9 cellular contexts compared by ENCODE assay signal in genomic region chr9:130118841-130119520, GRCh38. TPM values are rescaled to one million over a fixed set of nuclear protein-coding genes. Genes with fewer than 3 reads are reported as not detected.
DNase-seq lines count a peak whose midpoint lies in the region; ATAC-seq and TF ChIP-seq lines count a peak whose summit lies in the region.
"Had no signal": no experiment of that assay in that cellular context is flagged by ENCODE, and none has a peak within 500 bp of the region (broad histone marks: within the 10 kb centered on the region; RNA-seq: fewer than 3 reads in every experiment).

No MANE protein-coding gene starts in this region.

- peaks cover 32% of the 10 kb centered on the region for H3K4me1 Mint-ChIP-seq in chondrocyte (ENCODE audit: low read depth)

- ATAC-seq in HG03039 (IDR thresholded peaks at IDR 0.05; ENCODE audit: unreplicated experiment) (no peak), GM18498 (IDR thresholded peaks at IDR 0.05; ENCODE audit: unreplicated experiment) (no peak)

- peak overlapping the region; percentile 12 to 36 for H3K27ac ChIP-seq in prostate gland
- no peak overlapping the region for H3K27ac ChIP-seq in mammary epithelial cell (ENCODE audit: insufficient read depth, low read depth, low read length)

- H3K36me3 Mint-ChIP-seq in chondrocyte (ENCODE audit: low read depth) = peaks cover 11% of the 10 kb centered on the region

- peak overlapping the region; percentile 95 for H3K27ac Mint-ChIP-seq in chondrocyte (ENCODE audit: unreplicated experiment)
- H3K27ac Mint-ChIP-seq: activated CD4-positive, alpha-beta memory T cell treated with anti-CD3 and anti-CD28 coated beads for 36 hours had no signal

- WGBS in prostate gland = 78% methylated on average over 15 of the region's 17 CpGs
- WGBS in mammary epithelial cell (ENCODE audit: low coverage, missing lambda C conversion rate) = 87% methylated on average over 17 of the region's 17 CpGs

- dilution Hi-C loops in mammary epithelial cell (cut with HindIII; ENCODE audit: low sequenced_read_pairs) = no loop called here

- H3K9me3 ChIP-seq in prostate gland (no peaks in the 10 kb centered on the region), mammary epithelial cell (replicated peaks; ENCODE audit: insufficient read depth, low read length) (no peaks in the 10 kb centered on the region)

- H3K27me3 ChIP-seq in prostate gland (replicated peaks; ENCODE audit: insufficient read depth) (no peaks in the 10 kb centered on the region), mammary epithelial cell (ENCODE audit: insufficient read depth, low read length) (no peaks in the 10 kb centered on the region)

- no peaks in the 10 kb centered on the region for H3K36me3 ChIP-seq in prostate gland
- H3K36me3 ChIP-seq in mammary epithelial cell (ENCODE audit: insufficient read depth, low read length) = peaks cover 5% of the 10 kb centered on the region

- BruUV-seq in mammary epithelial cell (replicated peaks; lab: Mats Ljungman, UMichigan) = no TSS peak

- H3K9ac ChIP-seq in mammary epithelial cell (ENCODE audit: insufficient read depth, low read length) = no peak overlapping the region

- no peak for TF ChIP-seq POLR2A in prostate gland (IDR thresholded peaks at IDR 0.05)

- H3K4me3 ChIP-seq in prostate gland (no peak overlapping the region), mammary epithelial cell (replicated peaks in 1 of 3; ENCODE audit: insufficient read depth in 1 of 3, low read depth in 2 of 3, low read length in 3 of 3) (no peak overlapping the region)

- H3K4me1 ChIP-seq in prostate gland (replicated peaks) (no peaks in the 10 kb centered on the region), mammary epithelial cell (ENCODE audit: insufficient read depth, low read length) (peaks cover 11% of the 10 kb centered on the region)

- no peak overlapping the region for H3K4me3 Mint-ChIP-seq in chondrocyte (ENCODE audit: unreplicated experiment)
- H3K4me3 Mint-ChIP-seq: activated CD4-positive, alpha-beta memory T cell treated with anti-CD3 and anti-CD28 coated beads for 36 hours had no signal

- H3K79me2 ChIP-seq in mammary epithelial cell (ENCODE audit: insufficient read depth, low read length) = no peaks in the 10 kb centered on the region

- H3K27me3 Mint-ChIP-seq in chondrocyte (ENCODE audit: low read depth) = no peaks in the 10 kb centered on the region
- H3K27me3 Mint-ChIP-seq: activated CD4-positive, alpha-beta memory T cell treated with anti-CD3 and anti-CD28 coated beads for 36 hours had no signal

- TF ChIP-seq CTCF in chondrocyte (IDR thresholded peaks at IDR 0.05) = no peak
- TF ChIP-seq CTCF in prostate gland (IDR thresholded peaks at IDR 0.05) = no peak
- TF ChIP-seq CTCF in mammary epithelial cell (conservative IDR thresholded peaks at IDR 0.05 in 1 of 2, IDR thresholded peaks at IDR 0.05 in 1 of 2; ENCODE audit: extremely low read depth in 1 of 2, insufficient read depth in 1 of 2, low read depth in 1 of 2, low read length in 2 of 2) = no peak

- DNase-seq in DMS79 (lab: John Stamatoyannopoulos, UW) (peak; percentile 47), NCI-H2029 (lab: John Stamatoyannopoulos, UW) (peak; percentile 88), chondrocyte (ENCODE audit: low spot score) (no peak), prostate gland (ENCODE audit: low spot score) (no peak), mammary epithelial cell (no peak)
- no peak for DNase-seq in stimulated activated CD4-positive, alpha-beta T cell treated with anti-CD3 and anti-CD28 coated beads, Interleukin-15, amount 100 ng/mL, for 24 hours
- DNase-seq: activated CD4-positive, alpha-beta memory T cell treated with anti-CD3 and anti-CD28 coated beads for 36 hours had no signal

- no peak overlapping the region for H2AFZ ChIP-seq in mammary epithelial cell (ENCODE audit: low read depth, low read length)

- no peaks in the 10 kb centered on the region for H4K20me1 ChIP-seq in mammary epithelial cell (ENCODE audit: insufficient read depth, low read length)

- CTCF ChIA-PET in mammary epithelial cell (lab: Charles Lee; ENCODE audit: low non-redundant PET) = no interaction called here

- intact Hi-C loops in prostate gland (cut with DNase I) = no loop called here
- intact Hi-C loops in mammary epithelial cell (cut with micrococcal nuclease) = no loop called here

- H3K4me2 ChIP-seq in mammary epithelial cell (ENCODE audit: insufficient read depth, low read depth, low read length) = no peak overlapping the region

- no peaks in the 10 kb centered on the region for H3K9me3 Mint-ChIP-seq in chondrocyte (ENCODE audit: low read depth)
- H3K9me3 Mint-ChIP-seq: activated CD4-positive, alpha-beta memory T cell treated with anti-CD3 and anti-CD28 coated beads for 36 hours had no signal

- in situ Hi-C loops in mammary epithelial cell (cut with MboI; ENCODE audit: low sequenced_read_pairs in 2 of 2) = loop anchor here in 1 of 2 donors (10.0 kb wide), 1 partner anchor 96 kb away; no protein-coding TSS in a partner anchor

RNA-seq across cellular contexts. Expression of gene NCS1, which starts 53.2 kb away (rescaled TPM):
- 50.0 to 59.5 TPM (median 56.6 TPM) in 3 replicates for total RNA-seq in chondrocyte
- 10 to 100 TPM; 19.1 to 28.5 TPM for total RNA-seq in prostate gland
- total RNA-seq in mammary epithelial cell = 10 to 100 TPM; 76.5 to 85.4 TPM
- 59.8 TPM for polyA plus RNA-seq in mammary epithelial cell
- 53.3 TPM for polyA minus RNA-seq in mammary epithelial cell

Comparison
In these comparisons a context has a peak if more than half of its experiments do, and no peak if none do; other contexts are left out.
1. DNase-seq: peak in DMS79 (single experiment) and NCI-H2029 (single experiment); none in chondrocyte (single experiment), prostate gland (single experiment), mammary epithelial cell (single experiment) and stimulated activated CD4-positive, alpha-beta T cell treated with anti-CD3 and anti-CD28 coated beads, Interleukin-15, amount 100 ng/mL, for 24 hours (single experiment).